In the genomic region with DNA sequence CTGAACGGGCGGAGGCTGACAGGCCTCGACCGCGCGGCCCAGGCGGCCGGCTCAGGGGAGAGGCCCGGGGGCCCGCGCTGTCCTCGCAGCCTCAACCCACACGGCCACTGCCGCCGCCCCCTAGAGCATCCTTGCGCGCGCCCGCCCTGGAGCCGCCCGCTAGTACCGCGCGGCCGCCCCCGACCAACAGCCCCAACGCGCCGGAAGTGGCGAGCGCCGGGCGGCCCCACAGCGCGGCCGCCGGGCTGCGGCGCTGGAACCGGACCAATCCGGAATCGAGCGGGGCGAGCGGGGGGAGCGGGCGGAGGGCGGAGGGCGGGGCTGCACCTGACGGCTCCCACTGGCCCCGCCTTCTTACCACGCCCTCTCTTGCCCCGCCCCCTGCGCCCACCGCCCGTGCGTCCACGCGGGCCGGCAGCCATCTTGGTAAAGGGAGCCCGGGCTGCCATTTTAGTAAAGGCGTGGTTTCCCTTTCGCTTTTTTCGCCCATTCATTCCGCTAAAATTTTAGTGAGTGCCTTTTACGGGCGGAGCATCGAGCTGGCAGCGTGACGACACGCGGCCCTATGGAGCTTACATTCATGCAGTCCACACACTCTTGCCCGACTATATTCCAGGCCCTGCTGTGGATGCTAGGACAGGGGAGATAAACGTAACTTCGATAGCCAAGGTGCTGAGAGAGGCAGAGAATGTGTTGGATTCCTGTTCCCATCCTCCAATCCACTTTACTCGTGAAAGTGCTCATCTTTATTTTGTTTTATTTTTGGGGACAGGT, we compare ENCODE assay signal across 1 cellular context.
TF ChIP-seq lines count a peak whose summit lies in the region.

A gene with protein sequence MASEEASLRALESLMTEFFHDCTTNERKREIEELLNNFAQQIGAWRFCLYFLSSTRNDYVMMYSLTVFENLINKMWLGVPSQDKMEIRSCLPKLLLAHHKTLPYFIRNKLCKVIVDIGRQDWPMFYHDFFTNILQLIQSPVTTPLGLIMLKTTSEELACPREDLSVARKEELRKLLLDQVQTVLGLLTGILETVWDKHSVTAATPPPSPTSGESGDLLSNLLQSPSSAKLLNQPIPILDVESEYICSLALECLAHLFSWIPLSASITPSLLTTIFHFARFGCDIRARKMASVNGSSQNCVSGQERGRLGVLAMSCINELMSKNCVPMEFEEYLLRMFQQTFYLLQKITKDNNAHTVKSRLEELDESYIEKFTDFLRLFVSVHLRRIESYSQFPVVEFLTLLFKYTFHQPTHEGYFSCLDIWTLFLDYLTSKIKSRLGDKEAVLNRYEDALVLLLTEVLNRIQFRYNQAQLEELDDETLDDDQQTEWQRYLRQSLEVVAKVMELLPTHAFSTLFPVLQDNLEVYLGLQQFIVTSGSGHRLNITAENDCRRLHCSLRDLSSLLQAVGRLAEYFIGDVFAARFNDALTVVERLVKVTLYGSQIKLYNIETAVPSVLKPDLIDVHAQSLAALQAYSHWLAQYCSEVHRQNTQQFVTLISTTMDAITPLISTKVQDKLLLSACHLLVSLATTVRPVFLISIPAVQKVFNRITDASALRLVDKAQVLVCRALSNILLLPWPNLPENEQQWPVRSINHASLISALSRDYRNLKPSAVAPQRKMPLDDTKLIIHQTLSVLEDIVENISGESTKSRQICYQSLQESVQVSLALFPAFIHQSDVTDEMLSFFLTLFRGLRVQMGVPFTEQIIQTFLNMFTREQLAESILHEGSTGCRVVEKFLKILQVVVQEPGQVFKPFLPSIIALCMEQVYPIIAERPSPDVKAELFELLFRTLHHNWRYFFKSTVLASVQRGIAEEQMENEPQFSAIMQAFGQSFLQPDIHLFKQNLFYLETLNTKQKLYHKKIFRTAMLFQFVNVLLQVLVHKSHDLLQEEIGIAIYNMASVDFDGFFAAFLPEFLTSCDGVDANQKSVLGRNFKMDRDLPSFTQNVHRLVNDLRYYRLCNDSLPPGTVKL (minus strand): TSS at position 208 of the 774 bp plus-strand sequence. CDS start 597 bp downstream, outside the sequence.

TF ChIP-seq in HEK293, 187 proteins besides CTCF, POLR2A, EP300 and RAD21 (continued from another document and continues in another):
- TF ChIP-seq YY1 (tag by site-specific recombination; IDR thresholded peaks at IDR 0.05), result peak; percentile 99
- no peak for TF ChIP-seq SALL2 (tag by site-specific recombination; IDR thresholded peaks at IDR 0.05; ENCODE audit: borderline replicate concordance)
- no peak for TF ChIP-seq ZNF426 (tag by site-specific recombination; IDR thresholded peaks at IDR 0.05)
- TF ChIP-seq ZNF423 (tag by site-specific recombination; IDR thresholded peaks at IDR 0.05), result no peak
- no peak for TF ChIP-seq ZBTB1 (tag by site-specific recombination; IDR thresholded peaks at IDR 0.05)
- 0 out of 2 replicates have a peak, but pooled peaks have one; percentile 69 for TF ChIP-seq ZNF391 (tag by site-specific recombination; IDR thresholded peaks at IDR 0.05; ENCODE audit: borderline replicate concordance, low read depth)
- no peak for TF ChIP-seq ZNF132 (tag by site-specific recombination; IDR thresholded peaks at IDR 0.05; ENCODE audit: borderline replicate concordance)
- TF ChIP-seq, protein P1, sequence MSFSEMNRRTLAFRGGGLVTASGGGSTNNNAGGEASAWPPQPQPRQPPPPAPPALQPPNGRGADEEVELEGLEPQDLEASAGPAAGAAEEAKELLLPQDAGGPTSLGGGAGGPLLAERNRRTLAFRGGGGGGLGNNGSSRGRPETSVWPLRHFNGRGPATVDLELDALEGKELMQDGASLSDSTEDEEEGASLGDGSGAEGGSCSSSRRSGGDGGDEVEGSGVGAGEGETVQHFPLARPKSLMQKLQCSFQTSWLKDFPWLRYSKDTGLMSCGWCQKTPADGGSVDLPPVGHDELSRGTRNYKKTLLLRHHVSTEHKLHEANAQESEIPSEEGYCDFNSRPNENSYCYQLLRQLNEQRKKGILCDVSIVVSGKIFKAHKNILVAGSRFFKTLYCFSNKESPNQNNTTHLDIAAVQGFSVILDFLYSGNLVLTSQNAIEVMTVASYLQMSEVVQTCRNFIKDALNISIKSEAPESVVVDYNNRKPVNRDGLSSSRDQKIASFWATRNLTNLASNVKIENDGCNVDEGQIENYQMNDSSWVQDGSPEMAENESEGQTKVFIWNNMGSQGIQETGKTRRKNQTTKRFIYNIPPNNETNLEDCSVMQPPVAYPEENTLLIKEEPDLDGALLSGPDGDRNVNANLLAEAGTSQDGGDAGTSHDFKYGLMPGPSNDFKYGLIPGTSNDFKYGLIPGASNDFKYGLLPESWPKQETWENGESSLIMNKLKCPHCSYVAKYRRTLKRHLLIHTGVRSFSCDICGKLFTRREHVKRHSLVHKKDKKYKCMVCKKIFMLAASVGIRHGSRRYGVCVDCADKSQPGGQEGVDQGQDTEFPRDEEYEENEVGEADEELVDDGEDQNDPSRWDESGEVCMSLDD (tag by site-specific recombination; IDR thresholded peaks at IDR 0.05), result no peak
- TF ChIP-seq ZNF610 (tag by site-specific recombination; IDR thresholded peaks at IDR 0.05; ENCODE audit: borderline replicate concordance), result peak; percentile 70; the same call in 1 of the 2 replicates
- no peak for TF ChIP-seq ZNF214 (tag by site-specific recombination; IDR thresholded peaks at IDR 0.05; ENCODE audit: borderline replicate concordance)
- peak; percentile 74 for TF ChIP-seq ZBTB20 (tag by site-specific recombination; IDR thresholded peaks at IDR 0.05)
- TF ChIP-seq, protein P2, sequence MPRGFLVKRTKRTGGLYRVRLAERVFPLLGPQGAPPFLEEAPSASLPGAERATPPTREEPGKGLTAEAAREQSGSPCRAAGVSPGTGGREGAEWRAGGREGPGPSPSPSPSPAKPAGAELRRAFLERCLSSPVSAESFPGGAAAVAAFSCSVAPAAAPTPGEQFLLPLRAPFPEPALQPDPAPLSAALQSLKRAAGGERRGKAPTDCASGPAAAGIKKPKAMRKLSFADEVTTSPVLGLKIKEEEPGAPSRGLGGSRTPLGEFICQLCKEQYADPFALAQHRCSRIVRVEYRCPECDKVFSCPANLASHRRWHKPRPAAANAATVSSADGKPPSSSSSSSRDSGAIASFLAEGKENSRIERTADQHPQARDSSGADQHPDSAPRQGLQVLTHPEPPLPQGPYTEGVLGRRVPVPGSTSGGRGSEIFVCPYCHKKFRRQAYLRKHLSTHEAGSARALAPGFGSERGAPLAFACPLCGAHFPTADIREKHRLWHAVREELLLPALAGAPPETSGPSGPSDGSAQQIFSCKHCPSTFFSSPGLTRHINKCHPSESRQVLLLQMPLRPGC (tag by site-specific recombination; IDR thresholded peaks at IDR 0.05), result peak; percentile 37; the same call in 1 of the 2 replicates
- no peak for TF ChIP-seq ZNF501 (tag by site-specific recombination; IDR thresholded peaks at IDR 0.05)
- TF ChIP-seq, protein P3, sequence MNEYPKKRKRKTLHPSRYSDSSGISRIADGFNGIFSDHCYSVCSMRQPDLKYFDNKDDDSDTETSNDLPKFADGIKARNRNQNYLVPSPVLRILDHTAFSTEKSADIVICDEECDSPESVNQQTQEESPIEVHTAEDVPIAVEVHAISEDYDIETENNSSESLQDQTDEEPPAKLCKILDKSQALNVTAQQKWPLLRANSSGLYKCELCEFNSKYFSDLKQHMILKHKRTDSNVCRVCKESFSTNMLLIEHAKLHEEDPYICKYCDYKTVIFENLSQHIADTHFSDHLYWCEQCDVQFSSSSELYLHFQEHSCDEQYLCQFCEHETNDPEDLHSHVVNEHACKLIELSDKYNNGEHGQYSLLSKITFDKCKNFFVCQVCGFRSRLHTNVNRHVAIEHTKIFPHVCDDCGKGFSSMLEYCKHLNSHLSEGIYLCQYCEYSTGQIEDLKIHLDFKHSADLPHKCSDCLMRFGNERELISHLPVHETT (tag by site-specific recombination; IDR thresholded peaks at IDR 0.05), result peak; percentile 93
- TF ChIP-seq ZNF701 (tag by site-specific recombination; IDR thresholded peaks at IDR 0.05), result no peak
- no peak for TF ChIP-seq ZNF624 (tag by site-specific recombination; IDR thresholded peaks at IDR 0.05)
- TF ChIP-seq, protein P4, sequence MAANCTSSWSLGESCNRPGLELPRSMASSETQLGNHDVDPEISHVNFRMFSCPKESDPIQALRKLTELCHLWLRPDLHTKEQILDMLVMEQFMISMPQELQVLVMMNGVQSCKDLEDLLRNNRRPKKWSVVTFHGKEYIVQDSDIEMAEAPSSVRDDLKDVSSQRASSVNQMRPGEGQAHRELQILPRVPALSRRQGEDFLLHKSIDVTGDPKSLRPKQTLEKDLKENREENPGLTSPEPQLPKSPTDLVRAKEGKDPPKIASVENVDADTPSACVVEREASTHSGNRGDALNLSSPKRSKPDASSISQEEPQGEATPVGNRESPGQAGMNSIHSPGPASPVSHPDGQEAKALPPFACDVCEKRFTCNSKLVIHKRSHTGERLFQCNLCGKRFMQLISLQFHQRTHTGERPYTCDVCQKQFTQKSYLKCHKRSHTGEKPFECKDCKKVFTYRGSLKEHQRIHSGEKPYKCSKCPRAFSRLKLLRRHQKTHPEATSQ (tag by site-specific recombination; IDR thresholded peaks at IDR 0.05), result no peak
- TF ChIP-seq ZNF248 (tag by site-specific recombination; IDR thresholded peaks at IDR 0.05), result no peak
- peak; percentile 93 for TF ChIP-seq KLF1 (tag by site-specific recombination; IDR thresholded peaks at IDR 0.05)
- no peak for TF ChIP-seq ZNF560 (tag by site-specific recombination; IDR thresholded peaks at IDR 0.05; ENCODE audit: borderline replicate concordance)
- TF ChIP-seq, protein P5, sequence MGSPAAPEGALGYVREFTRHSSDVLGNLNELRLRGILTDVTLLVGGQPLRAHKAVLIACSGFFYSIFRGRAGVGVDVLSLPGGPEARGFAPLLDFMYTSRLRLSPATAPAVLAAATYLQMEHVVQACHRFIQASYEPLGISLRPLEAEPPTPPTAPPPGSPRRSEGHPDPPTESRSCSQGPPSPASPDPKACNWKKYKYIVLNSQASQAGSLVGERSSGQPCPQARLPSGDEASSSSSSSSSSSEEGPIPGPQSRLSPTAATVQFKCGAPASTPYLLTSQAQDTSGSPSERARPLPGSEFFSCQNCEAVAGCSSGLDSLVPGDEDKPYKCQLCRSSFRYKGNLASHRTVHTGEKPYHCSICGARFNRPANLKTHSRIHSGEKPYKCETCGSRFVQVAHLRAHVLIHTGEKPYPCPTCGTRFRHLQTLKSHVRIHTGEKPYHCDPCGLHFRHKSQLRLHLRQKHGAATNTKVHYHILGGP (tag by site-specific recombination; IDR thresholded peaks at IDR 0.05), result no peak
- no peak; the same call in 1 of the 2 replicates for TF ChIP-seq SP7 (tag by site-specific recombination; IDR thresholded peaks at IDR 0.05)
- TF ChIP-seq GLI2 (tag by site-specific recombination; IDR thresholded peaks at IDR 0.05; ENCODE audit: borderline replicate concordance, low read depth), result no peak
- TF ChIP-seq ZNF335 (tag by site-specific recombination; conservative IDR thresholded peaks at IDR 0.05), result peak; percentile 91
- TF ChIP-seq, protein P6, sequence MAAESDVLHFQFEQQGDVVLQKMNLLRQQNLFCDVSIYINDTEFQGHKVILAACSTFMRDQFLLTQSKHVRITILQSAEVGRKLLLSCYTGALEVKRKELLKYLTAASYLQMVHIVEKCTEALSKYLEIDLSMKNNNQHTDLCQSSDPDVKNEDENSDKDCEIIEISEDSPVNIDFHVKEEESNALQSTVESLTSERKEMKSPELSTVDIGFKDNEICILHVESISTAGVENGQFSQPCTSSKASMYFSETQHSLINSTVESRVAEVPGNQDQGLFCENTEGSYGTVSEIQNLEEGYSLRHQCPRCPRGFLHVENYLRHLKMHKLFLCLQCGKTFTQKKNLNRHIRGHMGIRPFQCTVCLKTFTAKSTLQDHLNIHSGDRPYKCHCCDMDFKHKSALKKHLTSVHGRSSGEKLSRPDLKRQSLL (tag by site-specific recombination; IDR thresholded peaks at IDR 0.05), result no peak
- TF ChIP-seq ZNF274 (IDR thresholded peaks at IDR 0.05; ENCODE audit: low read length), result no peak
- no peak for TF ChIP-seq ZNF274 (tag by site-specific recombination; IDR thresholded peaks at IDR 0.05; ENCODE audit: borderline replicate concordance)
- TF ChIP-seq ZFP69B (tag by site-specific recombination; IDR thresholded peaks at IDR 0.05), result peak; percentile 4; the same call in 1 of the 2 replicates
- TF ChIP-seq PRDM1 (tag by site-specific recombination; IDR thresholded peaks at IDR 0.05), result peak; percentile 89
- TF ChIP-seq, protein P7, sequence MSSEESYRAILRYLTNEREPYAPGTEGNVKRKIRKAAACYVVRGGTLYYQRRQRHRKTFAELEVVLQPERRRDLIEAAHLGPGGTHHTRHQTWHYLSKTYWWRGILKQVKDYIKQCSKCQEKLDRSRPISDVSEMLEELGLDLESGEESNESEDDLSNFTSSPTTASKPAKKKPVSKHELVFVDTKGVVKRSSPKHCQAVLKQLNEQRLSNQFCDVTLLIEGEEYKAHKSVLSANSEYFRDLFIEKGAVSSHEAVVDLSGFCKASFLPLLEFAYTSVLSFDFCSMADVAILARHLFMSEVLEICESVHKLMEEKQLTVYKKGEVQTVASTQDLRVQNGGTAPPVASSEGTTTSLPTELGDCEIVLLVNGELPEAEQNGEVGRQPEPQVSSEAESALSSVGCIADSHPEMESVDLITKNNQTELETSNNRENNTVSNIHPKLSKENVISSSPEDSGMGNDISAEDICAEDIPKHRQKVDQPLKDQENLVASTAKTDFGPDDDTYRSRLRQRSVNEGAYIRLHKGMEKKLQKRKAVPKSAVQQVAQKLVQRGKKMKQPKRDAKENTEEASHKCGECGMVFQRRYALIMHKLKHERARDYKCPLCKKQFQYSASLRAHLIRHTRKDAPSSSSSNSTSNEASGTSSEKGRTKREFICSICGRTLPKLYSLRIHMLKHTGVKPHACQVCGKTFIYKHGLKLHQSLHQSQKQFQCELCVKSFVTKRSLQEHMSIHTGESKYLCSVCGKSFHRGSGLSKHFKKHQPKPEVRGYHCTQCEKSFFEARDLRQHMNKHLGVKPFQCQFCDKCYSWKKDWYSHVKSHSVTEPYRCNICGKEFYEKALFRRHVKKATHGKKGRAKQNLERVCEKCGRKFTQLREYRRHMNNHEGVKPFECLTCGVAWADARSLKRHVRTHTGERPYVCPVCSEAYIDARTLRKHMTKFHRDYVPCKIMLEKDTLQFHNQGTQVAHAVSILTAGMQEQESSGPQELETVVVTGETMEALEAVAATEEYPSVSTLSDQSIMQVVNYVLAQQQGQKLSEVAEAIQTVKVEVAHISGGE (tag by site-specific recombination; conservative IDR thresholded peaks at IDR 0.05; ENCODE audit: low read depth), result peak; percentile 52; the same call in 1 of the 2 replicates
- peak; percentile 97 for TF ChIP-seq ZNF600 (tag by site-specific recombination; IDR thresholded peaks at IDR 0.05)
- TF ChIP-seq ZBTB8A (tag by site-specific recombination; IDR thresholded peaks at IDR 0.05), result peak; percentile 96
- TF ChIP-seq ZNF155 (tag by site-specific recombination; IDR thresholded peaks at IDR 0.05), result no peak
- no peak for TF ChIP-seq ZFP37 (tag by site-specific recombination; IDR thresholded peaks at IDR 0.05)
- TF ChIP-seq ZNF48 (tag by site-specific recombination; IDR thresholded peaks at IDR 0.05), result no peak
- TF ChIP-seq, protein P8, sequence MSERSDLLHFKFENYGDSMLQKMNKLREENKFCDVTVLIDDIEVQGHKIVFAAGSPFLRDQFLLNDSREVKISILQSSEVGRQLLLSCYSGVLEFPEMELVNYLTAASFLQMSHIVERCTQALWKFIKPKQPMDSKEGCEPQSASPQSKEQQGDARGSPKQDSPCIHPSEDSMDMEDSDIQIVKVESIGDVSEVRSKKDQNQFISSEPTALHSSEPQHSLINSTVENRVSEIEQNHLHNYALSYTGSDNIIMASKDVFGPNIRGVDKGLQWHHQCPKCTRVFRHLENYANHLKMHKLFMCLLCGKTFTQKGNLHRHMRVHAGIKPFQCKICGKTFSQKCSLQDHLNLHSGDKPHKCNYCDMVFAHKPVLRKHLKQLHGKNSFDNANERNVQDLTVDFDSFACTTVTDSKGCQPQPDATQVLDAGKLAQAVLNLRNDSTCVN (tag by site-specific recombination; optimal IDR thresholded peaks at IDR 0.05), result peak; percentile 44
- TF ChIP-seq ZNF311 (tag by site-specific recombination; IDR thresholded peaks at IDR 0.05; ENCODE audit: borderline replicate concordance), result no peak
- TF ChIP-seq ZFP41 (tag by site-specific recombination; IDR thresholded peaks at IDR 0.05; ENCODE audit: borderline replicate concordance), result no peak
- TF ChIP-seq ZNF2 (tag by site-specific recombination; IDR thresholded peaks at IDR 0.05), result peak; percentile 36; the same call in 1 of the 2 replicates
